ENCODE assay signal across 8 cellular contexts in genomic region chr13:46554971-46555370, GRCh38. TPM values are rescaled to one million over a fixed set of nuclear protein-coding genes. Genes with fewer than 3 reads are reported as not detected.
A peak's percentile ranks its signal among the peaks of the same experiment; 100 is the strongest.
DNase-seq lines count a peak whose midpoint lies in the region; ATAC-seq lines count a peak whose summit lies in the region.

No MANE protein-coding gene starts in this region.

- H3K27me3 ChIP-seq in iPS-20b (ENCODE audit: insufficient read depth, low read length) (peaks cover 40% of the 10 kb centered on the region), subcutaneous abdominal adipose tissue (ENCODE audit: control insufficient read depth in 5 of 5, insufficient read depth in 4 of 5, low read length in 5 of 5) (no peaks in the 10 kb centered on the region)

- peaks cover 8% of the 10 kb centered on the region for H3K27me3 Mint-ChIP-seq in T-helper 1 cell treated with Interleukin-12 subunit alpha and Interleukin-12 subunit beta and Interleukin-4 antibody, amounts not matched to agents 30 μg/mL and 1 μg/mL, for 36 hours (ENCODE audit: low read depth)
- peaks cover 3% of the 10 kb centered on the region for H3K27me3 Mint-ChIP-seq in activated CD8-positive, alpha-beta T cell treated with anti-CD3 and anti-CD28 coated beads, Interleukin-2, amount 10 ng/mL, durations not matched to agents 7 days and 5 days (ENCODE audit: low read depth)

- peak overlapping the region; percentile 82 for H3K4me3 ChIP-seq in iPS-20b (ENCODE audit: low read length)
- peak overlapping the region; percentile 81 to 94 (median 92) for H3K4me3 ChIP-seq in subcutaneous abdominal adipose tissue (ENCODE audit: low read depth in 1 of 5, low read length in 5 of 5)

- DNase-seq in T-helper 1 cell, result no peak
- DNase-seq in activated CD8-positive, alpha-beta T cell treated with anti-CD3 and anti-CD28 coated beads, Interleukin-2, amount 10 ng/mL, durations not matched to agents 7 days and 5 days, result no peak
- no peak for DNase-seq in mesenteric fat pad (ENCODE audit: low spot score)
- DNase-seq in Ammon's horn (ENCODE audit: low spot score), result no peak

- no peak overlapping the region for H3K27ac ChIP-seq in iPS-20b (ENCODE audit: low read length)
- peak overlapping the region; percentile 84 for H3K27ac ChIP-seq in subcutaneous abdominal adipose tissue (ENCODE audit: low read depth, low read length)

- H3K4me1 ChIP-seq in iPS-20b (ENCODE audit: insufficient read depth, low read length) (no peaks in the 10 kb centered on the region; the same call in 1 of the 2 replicates), subcutaneous abdominal adipose tissue (ENCODE audit: control insufficient read depth in 5 of 5, insufficient read depth in 5 of 5, low read length in 5 of 5) (peaks cover 5 to 42% (median 25%) of the 10 kb centered on the region in 5 donors)

- no peak for ATAC-seq in activated CD8-positive, alpha-beta T cell treated with anti-CD3 and anti-CD28 coated beads, Interleukin-2, amount 10 ng/mL, durations not matched to agents 7 days and 5 days
- ATAC-seq in GM19351 (IDR thresholded peaks at IDR 0.05; ENCODE audit: unreplicated experiment), result no peak

- H3K27ac Mint-ChIP-seq in T-helper 1 cell treated with Interleukin-12 subunit alpha and Interleukin-12 subunit beta and Interleukin-4 antibody, amounts not matched to agents 30 μg/mL and 1 μg/mL, for 36 hours, result peak overlapping the region; percentile 83
- peak overlapping the region; percentile 82 for H3K27ac Mint-ChIP-seq in activated CD8-positive, alpha-beta T cell treated with anti-CD3 and anti-CD28 coated beads, Interleukin-2, amount 10 ng/mL, durations not matched to agents 7 days and 5 days

- H3K4me1 Mint-ChIP-seq in T-helper 1 cell treated with Interleukin-12 subunit alpha and Interleukin-12 subunit beta and Interleukin-4 antibody, amounts not matched to agents 30 μg/mL and 1 μg/mL, for 36 hours (ENCODE audit: low read depth), result peaks cover 37% of the 10 kb centered on the region
- peaks cover 45% of the 10 kb centered on the region for H3K4me1 Mint-ChIP-seq in activated CD8-positive, alpha-beta T cell treated with anti-CD3 and anti-CD28 coated beads, Interleukin-2, amount 10 ng/mL, durations not matched to agents 7 days and 5 days (ENCODE audit: low read depth)

- CTCF ChIA-PET in activated CD8-positive, alpha-beta T cell treated with anti-CD3 and anti-CD28 coated beads, Interleukin-2, amount 10 ng/mL, durations not matched to agents 7 days and 5 days (lab: Charles Lee), result interaction anchor here (0.7 to 1.3 kb wide), 8 partner anchors 11 to 167 kb away, joined by 3 to 5 read pairs (median 4); no protein-coding TSS in a partner anchor

- H3K9me3 ChIP-seq in iPS-20b (ENCODE audit: insufficient read depth, low read depth, low read length) (no peaks in the 10 kb centered on the region), subcutaneous abdominal adipose tissue (ENCODE audit: control insufficient read depth in 5 of 5, low read length in 5 of 5) (no peaks in the 10 kb centered on the region)

- H3K9ac ChIP-seq in iPS-20b (ENCODE audit: low read depth, low read length) (peak overlapping the region; percentile 71; the same call in 1 of the 2 replicates), subcutaneous abdominal adipose tissue (ENCODE audit: low read length in 5 of 5) (peak overlapping the region; percentile 50 to 95 (median 92))

- no peaks in the 10 kb centered on the region for H3K36me3 ChIP-seq in iPS-20b (ENCODE audit: insufficient read depth, low read depth, low read length)
- H3K36me3 ChIP-seq in subcutaneous abdominal adipose tissue (ENCODE audit: control insufficient read depth in 5 of 5, insufficient read depth in 5 of 5, low read length in 5 of 5), result no peaks in the 10 kb centered on the region

- H3K36me3 Mint-ChIP-seq in T-helper 1 cell treated with Interleukin-12 subunit alpha and Interleukin-12 subunit beta and Interleukin-4 antibody, amounts not matched to agents 30 μg/mL and 1 μg/mL, for 36 hours (ENCODE audit: low read depth), result no peaks in the 10 kb centered on the region
- H3K36me3 Mint-ChIP-seq in activated CD8-positive, alpha-beta T cell treated with anti-CD3 and anti-CD28 coated beads, Interleukin-2, amount 10 ng/mL, durations not matched to agents 7 days and 5 days (ENCODE audit: low read depth), result peaks cover 6% of the 10 kb centered on the region

- POLR2A ChIA-PET in activated CD8-positive, alpha-beta T cell treated with anti-CD3 and anti-CD28 coated beads, Interleukin-2, amount 10 ng/mL, durations not matched to agents 7 days and 5 days (lab: Charles Lee), result interaction anchor here (0.6 to 0.7 kb wide), 2 partner anchors 122 to 1207 kb away, joined by 3 to 4 read pairs; no protein-coding TSS in a partner anchor

- H3K4me3 Mint-ChIP-seq in T-helper 1 cell treated with Interleukin-12 subunit alpha and Interleukin-12 subunit beta and Interleukin-4 antibody, amounts not matched to agents 30 μg/mL and 1 μg/mL, for 36 hours, result peak overlapping the region; percentile 92
- peak overlapping the region; percentile 95 for H3K4me3 Mint-ChIP-seq in activated CD8-positive, alpha-beta T cell treated with anti-CD3 and anti-CD28 coated beads, Interleukin-2, amount 10 ng/mL, durations not matched to agents 7 days and 5 days

- H3K9me3 Mint-ChIP-seq in T-helper 1 cell treated with Interleukin-12 subunit alpha and Interleukin-12 subunit beta and Interleukin-4 antibody, amounts not matched to agents 30 μg/mL and 1 μg/mL, for 36 hours, result no peaks in the 10 kb centered on the region
- no peaks in the 10 kb centered on the region for H3K9me3 Mint-ChIP-seq in activated CD8-positive, alpha-beta T cell treated with anti-CD3 and anti-CD28 coated beads, Interleukin-2, amount 10 ng/mL, durations not matched to agents 7 days and 5 days (ENCODE audit: insufficient read depth)

RNA-seq across cellular contexts. Expression of gene LRCH1, which starts 2.0 kb away (rescaled TPM):
- total RNA-seq in activated CD8-positive, alpha-beta T cell treated with anti-CD3 and anti-CD28 coated beads, Interleukin-2, amount 10 ng/mL, durations not matched to agents 7 days and 5 days, result 10 to 100 TPM; 15.3 to 18.0 TPM
- 21.0 TPM for total RNA-seq in mesenteric fat pad
